8 cellular contexts compared by ENCODE assay signal in the genomic region with DNA sequence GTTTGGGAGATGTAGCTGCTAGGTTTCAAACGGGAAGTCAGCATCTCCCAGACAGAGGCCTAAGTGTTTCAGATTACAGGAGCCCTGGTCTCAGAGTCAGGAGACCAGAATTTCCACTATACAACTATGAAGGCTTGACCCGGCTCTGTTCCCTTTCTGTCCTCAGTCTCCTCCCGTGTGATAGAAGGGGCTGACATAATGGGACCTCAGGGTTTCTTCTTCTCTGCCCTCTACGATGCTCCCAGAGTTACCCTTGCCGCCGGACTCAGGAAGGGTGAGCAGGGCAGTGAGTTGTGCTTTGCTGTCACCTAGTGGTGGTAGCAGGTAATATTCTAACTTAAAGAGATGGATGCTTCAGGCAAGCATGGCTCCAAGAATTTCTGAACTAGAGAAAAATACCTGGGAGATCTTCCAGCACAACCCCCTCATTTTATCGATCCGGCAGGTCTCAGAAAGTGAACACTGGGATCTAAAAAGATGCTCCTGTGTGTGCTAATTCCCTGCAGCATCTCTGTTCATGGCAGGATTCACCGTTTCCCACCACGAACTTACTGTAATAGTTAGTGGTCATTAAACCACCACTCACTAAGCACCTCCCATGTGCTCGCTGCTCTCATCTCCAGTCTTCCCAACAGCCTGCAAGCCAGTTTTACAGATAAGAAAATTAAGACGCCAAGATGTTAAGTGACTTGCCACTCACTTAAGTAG.
DNase-seq lines count a peak whose midpoint lies in the region; ATAC-seq and TF ChIP-seq lines count a peak whose summit lies in the region.

No MANE protein-coding gene starts in this region.

- peak; percentile 97 for TF ChIP-seq CTCF in BE2C (IDR thresholded peaks at IDR 0.05; ENCODE audit: low read depth, low read length)
- TF ChIP-seq CTCF in body of pancreas (IDR thresholded peaks at IDR 0.05) = peak; percentile 73 to 90 (median 88)

- H3K27me3 Mint-ChIP-seq in T-helper 17 cell (peaks cover 31% of the 10 kb centered on the region), immature natural killer cell (ENCODE audit: low read depth in 3 of 3) (peaks cover 2 to 7% (median 3%) of the 10 kb centered on the region in 3 donors)

- H3K36me3 Mint-ChIP-seq in T-helper 17 cell (ENCODE audit: low read depth) (no peaks in the 10 kb centered on the region), immature natural killer cell (no peaks in the 10 kb centered on the region)

- TF ChIP-seq POLR2A in body of pancreas (IDR thresholded peaks at IDR 0.05) = no peak

- H3K9me3 Mint-ChIP-seq in immature natural killer cell = no peaks in the 10 kb centered on the region

- peaks cover 3% of the 10 kb centered on the region for H3K4me1 Mint-ChIP-seq in T-helper 17 cell
- H3K4me1 Mint-ChIP-seq in immature natural killer cell = peaks cover 2 to 6% of the 10 kb centered on the region in 2 donors

- ATAC-seq in GM19043 (IDR thresholded peaks at IDR 0.05; ENCODE audit: low read depth, unreplicated experiment) = peak; percentile 49
- peak; percentile 81 for ATAC-seq in T-helper 17 cell
- ATAC-seq in body of pancreas = peak; percentile 85

- H3K27ac ChIP-seq in body of pancreas = no peak overlapping the region

- 16 to 17% methylated on average over 11 to 12 of the region's 12 CpGs for WGBS in body of pancreas, 2 donors

- H3K27ac Mint-ChIP-seq in T-helper 17 cell (no peak overlapping the region), immature natural killer cell (no peak overlapping the region)

- peak; percentile 72 for DNase-seq in BE2C
- peak; percentile 55 for DNase-seq in NCI-H1048 (lab: John Stamatoyannopoulos, UW)
- peak in 1 of 3 donors; percentile 15 for DNase-seq in T-helper 17 cell
- peak; percentile 51 to 62 (median 56) for DNase-seq in body of pancreas
- DNase-seq in immature natural killer cell = peak; percentile 35 to 56 (median 47)
- DNase-seq in stimulated activated CD4-positive, alpha-beta T cell treated with anti-CD3 and anti-CD28 coated beads, Interleukin-12 subunit alpha, Interleukin-12 subunit beta, amount 100 ng/mL, for 4 hours = peak; percentile 31
- DNase-seq in NK-92 treated with Interleukin-12 subunit alpha and Interleukin-12 subunit beta, amount 100 ng/mL, for 24 hours (lab: John Stamatoyannopoulos, UW) = no peak

- peaks cover 11% of the 10 kb centered on the region for H3K4me1 ChIP-seq in BE2C
- no peaks in the 10 kb centered on the region for H3K4me1 ChIP-seq in body of pancreas

- H3K9me3 ChIP-seq in BE2C = no peaks in the 10 kb centered on the region
- no peaks in the 10 kb centered on the region for H3K9me3 ChIP-seq in T-helper 17 cell (ENCODE audit: control insufficient read depth, low read length, poor library complexity, severe bottlenecking)
- no peaks in the 10 kb centered on the region for H3K9me3 ChIP-seq in body of pancreas

- no peak overlapping the region for H3K4me3 Mint-ChIP-seq in T-helper 17 cell
- H3K4me3 Mint-ChIP-seq in immature natural killer cell = peak overlapping the region in 1 of 5 donors; percentile 40

- H3K4me3 ChIP-seq in BE2C (ENCODE audit: low read depth, low read length) = no peak overlapping the region
- H3K4me3 ChIP-seq in body of pancreas = no peak overlapping the region

- H3K27me3 ChIP-seq in BE2C = no peaks in the 10 kb centered on the region
- H3K27me3 ChIP-seq in body of pancreas = peaks cover 0 to 4% of the 10 kb centered on the region in 2 donors

- H3K36me3 ChIP-seq in BE2C (no peaks in the 10 kb centered on the region), body of pancreas (replicated peaks in 1 of 2; ENCODE audit: insufficient read depth in 1 of 2, low read depth in 2 of 2) (no peaks in the 10 kb centered on the region)

- intact Hi-C loops in body of pancreas (cut with DNase I) = loop anchor here (5.0 kb wide), 1 partner anchor 53 kb away; no protein-coding TSS in a partner anchor
